In genomic region chr17:68954146-68954971, GRCh38 we compare ENCODE assay signal across 16 cellular contexts. TPM values are rescaled to one million over a fixed set of nuclear protein-coding genes. Genes with fewer than 3 reads are reported as not detected.
DNase-seq lines count a peak whose midpoint lies in the region; ATAC-seq and TF ChIP-seq lines count a peak whose summit lies in the region.
"Had no signal": no experiment of that assay in that cellular context is flagged by ENCODE, and none has a peak within 500 bp of the region (broad histone marks: within the 10 kb centered on the region; RNA-seq: fewer than 3 reads in every experiment).

No MANE protein-coding gene starts in this region.

- no peak for TF ChIP-seq EP300 in sigmoid colon (IDR thresholded peaks at IDR 0.05)

- H3K4me1 ChIP-seq in ACC112 (ENCODE audit: control insufficient read depth, insufficient read depth, low read length, unreplicated experiment) (no peaks in the 10 kb centered on the region), sigmoid colon (no peaks in the 10 kb centered on the region)

- H3K4me3 ChIP-seq in ACC112 (ENCODE audit: low read depth, low read length): peak overlapping the region; percentile 80
- H3K4me3 ChIP-seq in brain microvascular endothelial cell (ENCODE audit: low read depth, low read length): peak overlapping the region; percentile 43
- H3K4me3 ChIP-seq in sigmoid colon: peak overlapping the region; percentile 5 to 36 (median 20)

- 43 to 66% methylated on average over 4 of the region's 4 CpGs for WGBS in sigmoid colon, 2 donors

- no peaks in the 10 kb centered on the region for H3K79me2 ChIP-seq in ACC112 (ENCODE audit: control insufficient read depth, insufficient read depth, low read length, unreplicated experiment)

- H3K27me3 Mint-ChIP-seq in activated T-helper 1 cell treated with anti-CD3 and anti-CD28 coated beads, Interleukin-12 subunit alpha, Interleukin-12 subunit beta, Interleukin-2, Interleukin-4 antibody, amounts not matched to agents 30 ng/mL and 10 ng/mL and 1 ng/mL, durations not matched to agents 14 hours and 24 hours and 36 hours (ENCODE audit: insufficient read depth): no peaks in the 10 kb centered on the region
- H3K27me3 Mint-ChIP-seq: naive B cell had no signal

- H3K27ac ChIP-seq in ACC112 (ENCODE audit: low read depth, low read length) (peak overlapping the region; percentile 64), brain microvascular endothelial cell (peak overlapping the region; percentile 73), sigmoid colon (peak overlapping the region; percentile 2 to 55 (median 12))
- H3K27ac ChIP-seq: HL-60 had no signal

- in situ Hi-C loops in brain microvascular endothelial cell (cut with HindIII; ENCODE audit: low pct_ligation_motif_present, low sequenced_read_pairs): no loop called here

- no peaks in the 10 kb centered on the region for H3K36me3 Mint-ChIP-seq in activated T-helper 1 cell treated with anti-CD3 and anti-CD28 coated beads, Interleukin-12 subunit alpha, Interleukin-12 subunit beta, Interleukin-2, Interleukin-4 antibody, amounts not matched to agents 30 ng/mL and 10 ng/mL and 1 ng/mL, durations not matched to agents 14 hours and 24 hours and 36 hours (ENCODE audit: low read depth)
- H3K36me3 Mint-ChIP-seq: activated naive CD8-positive, alpha-beta T cell; naive B cell; stimulated activated effector memory CD8-positive, alpha-beta T cell treated with anti-CD3 and anti-CD28 coated beads, Interleukin-12 subunit alpha, Interleukin-12 subunit beta, amount 100 ng/mL, for 72 hours had no signal

- H3K4me1 Mint-ChIP-seq in activated T-helper 1 cell treated with anti-CD3 and anti-CD28 coated beads, Interleukin-12 subunit alpha, Interleukin-12 subunit beta, Interleukin-2, Interleukin-4 antibody, amounts not matched to agents 30 ng/mL and 10 ng/mL and 1 ng/mL, durations not matched to agents 14 hours and 24 hours and 36 hours (ENCODE audit: low read depth): no peaks in the 10 kb centered on the region
- H3K4me1 Mint-ChIP-seq: naive B cell; stimulated activated effector memory CD8-positive, alpha-beta T cell treated with anti-CD3 and anti-CD28 coated beads, Interleukin-12 subunit alpha, Interleukin-12 subunit beta, amount 100 ng/mL, for 72 hours had no signal

- no peak for TF ChIP-seq CTCF in brain microvascular endothelial cell (IDR thresholded peaks at IDR 0.05; ENCODE audit: low read depth, low read length, missing control alignments)
- TF ChIP-seq CTCF in sigmoid colon (IDR thresholded peaks at IDR 0.05): no peak

- TF ChIP-seq POLR2A in sigmoid colon (IDR thresholded peaks at IDR 0.05): no peak

- DNase-seq in brain microvascular endothelial cell (no peak), left ventricle myocardium superior (no peak), sigmoid colon (no peak), activated T-cell treated with anti-CD3 and anti-CD28 coated beads for 4 hours (no peak), NCI-H2171 treated with DMSO at 0.1 percent for 48 hours (lab: John Stamatoyannopoulos, UW) (no peak)
- no peak for DNase-seq in activated T-helper 1 cell treated with anti-CD3 and anti-CD28 coated beads, Interleukin-12 subunit alpha, Interleukin-12 subunit beta, Interleukin-2, Interleukin-4 antibody, amounts not matched to agents 30 ng/mL and 10 ng/mL and 1 ng/mL, durations not matched to agents 14 hours and 24 hours and 36 hours (ENCODE audit: low spot score)
- DNase-seq: ACHN; effector memory CD8-positive, alpha-beta T cell; naive B cell; NCI-H524 treated with DMSO at 0.1 percent for 48 hours had no signal

- H3K9me3 Mint-ChIP-seq in activated T-helper 1 cell treated with anti-CD3 and anti-CD28 coated beads, Interleukin-12 subunit alpha, Interleukin-12 subunit beta, Interleukin-2, Interleukin-4 antibody, amounts not matched to agents 30 ng/mL and 10 ng/mL and 1 ng/mL, durations not matched to agents 14 hours and 24 hours and 36 hours: no peaks in the 10 kb centered on the region
- H3K9me3 Mint-ChIP-seq: effector memory CD8-positive, alpha-beta T cell; stimulated activated effector memory CD8-positive, alpha-beta T cell treated with anti-CD3 and anti-CD28 coated beads, Interleukin-12 subunit alpha, Interleukin-12 subunit beta, amount 100 ng/mL, for 72 hours had no signal

- H3K27me3 ChIP-seq in ACC112 (ENCODE audit: insufficient read depth, low read length) (no peaks in the 10 kb centered on the region), brain microvascular endothelial cell (replicated peaks) (no peaks in the 10 kb centered on the region), sigmoid colon (no peaks in the 10 kb centered on the region)

- H3K9me3 ChIP-seq in sigmoid colon: no peaks in the 10 kb centered on the region

- H3K36me3 ChIP-seq in ACC112 (ENCODE audit: insufficient read depth, low read length) (0 out of 2 replicates have a peak, but pooled peaks cover 3% of the 10 kb centered on the region), brain microvascular endothelial cell (replicated peaks) (no peaks in the 10 kb centered on the region), sigmoid colon (no peaks in the 10 kb centered on the region)

- H3K4me3 Mint-ChIP-seq in activated T-helper 1 cell treated with anti-CD3 and anti-CD28 coated beads, Interleukin-12 subunit alpha, Interleukin-12 subunit beta, Interleukin-2, Interleukin-4 antibody, amounts not matched to agents 30 ng/mL and 10 ng/mL and 1 ng/mL, durations not matched to agents 14 hours and 24 hours and 36 hours: no peak overlapping the region
- H3K4me3 Mint-ChIP-seq: activated naive CD8-positive, alpha-beta T cell; effector memory CD8-positive, alpha-beta T cell; stimulated activated effector memory CD8-positive, alpha-beta T cell treated with anti-CD3 and anti-CD28 coated beads, Interleukin-12 subunit alpha, Interleukin-12 subunit beta, amount 100 ng/mL, for 72 hours had no signal

- ATAC-seq in left ventricle myocardium superior (peak; percentile 30), HG03097 (IDR thresholded peaks at IDR 0.05; ENCODE audit: low FRiP score, unreplicated experiment) (no peak)
- ATAC-seq: effector memory CD8-positive, alpha-beta T cell; stimulated activated effector memory CD8-positive, alpha-beta T cell treated with anti-CD3 and anti-CD28 coated beads, Interleukin-12 subunit alpha, Interleukin-12 subunit beta, amount 100 ng/mL, for 72 hours had no signal

- peak overlapping the region; percentile 49 for H2AFZ ChIP-seq in ACC112 (ENCODE audit: low read length, unreplicated experiment)

- H3K27ac Mint-ChIP-seq in activated T-helper 1 cell treated with anti-CD3 and anti-CD28 coated beads, Interleukin-12 subunit alpha, Interleukin-12 subunit beta, Interleukin-2, Interleukin-4 antibody, amounts not matched to agents 30 ng/mL and 10 ng/mL and 1 ng/mL, durations not matched to agents 14 hours and 24 hours and 36 hours: no peak overlapping the region
- H3K27ac Mint-ChIP-seq: activated naive CD8-positive, alpha-beta T cell; effector memory CD8-positive, alpha-beta T cell; naive B cell; stimulated activated effector memory CD8-positive, alpha-beta T cell treated with anti-CD3 and anti-CD28 coated beads, Interleukin-12 subunit alpha, Interleukin-12 subunit beta, amount 100 ng/mL, for 72 hours had no signal

- intact Hi-C loops in left ventricle myocardium superior (cut with micrococcal nuclease): no loop called here
- intact Hi-C loops in sigmoid colon (cut with DNase I): no loop called here
- intact Hi-C loops in activated T-helper 1 cell treated with anti-CD3 and anti-CD28 coated beads, Interleukin-12 subunit alpha, Interleukin-12 subunit beta, Interleukin-2, Interleukin-4 antibody, amounts not matched to agents 30 ng/mL and 10 ng/mL and 1 ng/mL, durations not matched to agents 14 hours and 24 hours and 36 hours (cut with micrococcal nuclease): no loop called here

RNA-seq across cellular contexts. Expression of gene ABCA8, which starts 0.8 kb away (rescaled TPM):
- 38.6 TPM for total RNA-seq in left ventricle myocardium superior
- 10 to 100 TPM; 20.0 to 71.5 (median 51.8) TPM for total RNA-seq in sigmoid colon
- 1 to 10 TPM; 2.8 to 7.0 (median 3.0) TPM for polyA plus RNA-seq in sigmoid colon
- not detected in 2 replicates for total RNA-seq in activated T-helper 1 cell treated with anti-CD3 and anti-CD28 coated beads, Interleukin-12 subunit alpha, Interleukin-12 subunit beta, Interleukin-2, Interleukin-4 antibody, amounts not matched to agents 30 ng/mL and 10 ng/mL and 1 ng/mL, durations not matched to agents 14 hours and 24 hours and 36 hours
- total RNA-seq: activated CD8-positive, alpha-beta memory T cell treated with anti-CD3 and anti-CD28 coated beads for 36 hours had no signal

Comparison
In these comparisons a context has a peak if more than half of its experiments do, and no peak if none do; other contexts are left out.
1. H3K27ac ChIP-seq: peak in every context shown above with its lines; median percentile 73 in brain microvascular endothelial cell; 64 in ACC112; 12 in sigmoid colon.
2. H3K4me3 ChIP-seq: peak in every context shown above with its lines; median percentile 80 in ACC112; 43 in brain microvascular endothelial cell; 20 in sigmoid colon.
3. RNA of gene ABCA8, which starts 0.8 kb away (total RNA-seq): 20.0 to 71.5 TPM in sigmoid colon and 38.6 TPM in left ventricle myocardium superior (single experiment); not detected in activated T-helper 1 cell treated with anti-CD3 and anti-CD28 coated beads, Interleukin-12 subunit alpha, Interleukin-12 subunit beta, Interleukin-2, Interleukin-4 antibody, amounts not matched to agents 30 ng/mL and 10 ng/mL and 1 ng/mL, durations not matched to agents 14 hours and 24 hours and 36 hours; every median in the first group is over 10 times any median in the second.